Comparison of ENCODE assay signal across 19 cellular contexts in the genomic region with DNA sequence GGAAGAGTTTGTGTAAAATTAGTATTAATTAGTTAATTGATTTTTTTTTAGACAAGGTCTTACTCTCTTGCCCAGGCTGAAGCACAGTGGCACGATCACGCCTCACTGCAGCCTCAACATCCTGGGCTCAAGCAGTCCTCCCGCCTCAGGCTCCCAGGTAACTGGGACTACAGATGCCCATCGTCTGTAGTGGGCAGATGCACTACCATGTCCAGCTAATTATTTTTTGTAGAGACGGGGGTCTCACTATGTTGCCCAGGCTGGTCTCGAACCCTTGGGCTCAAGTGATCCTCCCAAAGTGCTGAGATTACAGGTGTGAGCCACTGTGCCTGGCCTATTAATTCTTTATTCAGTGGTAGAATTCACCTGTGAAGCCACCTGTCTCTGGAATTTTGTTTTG.
"Had no signal": no experiment of that assay in that cellular context is flagged by ENCODE, and none has a peak within 500 bp of the region (broad histone marks: within the 10 kb centered on the region; RNA-seq: fewer than 3 reads in every experiment).

No MANE protein-coding gene starts in this region.

- ATAC-seq: foreskin keratinocyte, gastroesophageal sphincter, heart left ventricle, left cardiac atrium, left lung, left ventricle myocardium superior, lower lobe of right lung, mucosa of descending colon had no signal

- H3K27ac Mint-ChIP-seq: mesothelial cell of epicardium had no signal

- H3K27me3 Mint-ChIP-seq: naive B cell had no signal

- H3K27me3 ChIP-seq: dorsolateral prefrontal cortex, esophagus muscularis mucosa, foreskin keratinocyte, gastroesophageal sphincter, heart left ventricle, hepatocyte, left lung had no signal

- H2AFZ ChIP-seq: hepatocyte had no signal

- H3K27ac ChIP-seq: coronary artery, esophagus muscularis mucosa, foreskin keratinocyte, gastroesophageal sphincter, heart left ventricle, hepatocyte, left lung, lower lobe of right lung had no signal

- H3K4me3 ChIP-seq: coronary artery, dorsolateral prefrontal cortex, esophagus muscularis mucosa, gastroesophageal sphincter, heart left ventricle, hepatocyte, left lung, lower lobe of right lung, mucosa of descending colon had no signal

- H3K4me2 ChIP-seq: hepatocyte had no signal

- H3K4me1 ChIP-seq: gastroesophageal sphincter, left lung, lower lobe of right lung had no signal

- H3K4me3 Mint-ChIP-seq: mesothelial cell of epicardium, naive B cell had no signal

- H3K9me3 Mint-ChIP-seq: mesothelial cell of epicardium, naive B cell had no signal

- DNase-seq: dermis blood vessel endothelial cell; dorsolateral prefrontal cortex; effector CD4-positive, alpha-beta T cell; effector memory CD4-positive, alpha-beta T cell; foreskin keratinocyte; heart left ventricle; hypothalamus; left cardiac atrium; left lung; left ventricle myocardium superior; lower lobe of right lung; mesenchymal stem cell; mucosa of descending colon; naive B cell had no signal
